Comparison of ENCODE assay signal across 1 cellular context in the genomic region with DNA sequence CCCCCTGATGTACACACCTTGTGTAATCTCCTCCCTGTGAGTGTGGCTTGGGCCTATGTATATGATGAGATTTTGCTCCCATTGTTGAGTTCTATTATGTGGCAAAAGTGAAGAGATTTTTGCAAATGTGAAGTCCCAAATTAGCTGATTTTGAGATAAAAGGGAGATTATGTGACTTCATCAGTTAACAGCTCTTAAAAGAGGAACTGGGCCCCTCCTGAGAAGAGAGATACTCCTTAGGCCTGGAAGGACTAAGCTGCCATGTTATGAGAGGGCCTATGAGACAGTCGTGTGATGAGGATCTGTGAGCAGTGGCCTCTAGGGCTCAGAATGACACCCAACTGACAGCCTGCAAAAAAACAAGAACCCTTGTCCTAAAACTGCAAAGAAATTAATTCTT.
TF ChIP-seq lines count a peak whose summit lies in the region.

No MANE protein-coding gene starts in this region.

TF ChIP-seq in H1, 55 proteins besides CTCF, POLR2A, EP300 and RAD21 (continued from another document):
- TF ChIP-seq, protein P1, sequence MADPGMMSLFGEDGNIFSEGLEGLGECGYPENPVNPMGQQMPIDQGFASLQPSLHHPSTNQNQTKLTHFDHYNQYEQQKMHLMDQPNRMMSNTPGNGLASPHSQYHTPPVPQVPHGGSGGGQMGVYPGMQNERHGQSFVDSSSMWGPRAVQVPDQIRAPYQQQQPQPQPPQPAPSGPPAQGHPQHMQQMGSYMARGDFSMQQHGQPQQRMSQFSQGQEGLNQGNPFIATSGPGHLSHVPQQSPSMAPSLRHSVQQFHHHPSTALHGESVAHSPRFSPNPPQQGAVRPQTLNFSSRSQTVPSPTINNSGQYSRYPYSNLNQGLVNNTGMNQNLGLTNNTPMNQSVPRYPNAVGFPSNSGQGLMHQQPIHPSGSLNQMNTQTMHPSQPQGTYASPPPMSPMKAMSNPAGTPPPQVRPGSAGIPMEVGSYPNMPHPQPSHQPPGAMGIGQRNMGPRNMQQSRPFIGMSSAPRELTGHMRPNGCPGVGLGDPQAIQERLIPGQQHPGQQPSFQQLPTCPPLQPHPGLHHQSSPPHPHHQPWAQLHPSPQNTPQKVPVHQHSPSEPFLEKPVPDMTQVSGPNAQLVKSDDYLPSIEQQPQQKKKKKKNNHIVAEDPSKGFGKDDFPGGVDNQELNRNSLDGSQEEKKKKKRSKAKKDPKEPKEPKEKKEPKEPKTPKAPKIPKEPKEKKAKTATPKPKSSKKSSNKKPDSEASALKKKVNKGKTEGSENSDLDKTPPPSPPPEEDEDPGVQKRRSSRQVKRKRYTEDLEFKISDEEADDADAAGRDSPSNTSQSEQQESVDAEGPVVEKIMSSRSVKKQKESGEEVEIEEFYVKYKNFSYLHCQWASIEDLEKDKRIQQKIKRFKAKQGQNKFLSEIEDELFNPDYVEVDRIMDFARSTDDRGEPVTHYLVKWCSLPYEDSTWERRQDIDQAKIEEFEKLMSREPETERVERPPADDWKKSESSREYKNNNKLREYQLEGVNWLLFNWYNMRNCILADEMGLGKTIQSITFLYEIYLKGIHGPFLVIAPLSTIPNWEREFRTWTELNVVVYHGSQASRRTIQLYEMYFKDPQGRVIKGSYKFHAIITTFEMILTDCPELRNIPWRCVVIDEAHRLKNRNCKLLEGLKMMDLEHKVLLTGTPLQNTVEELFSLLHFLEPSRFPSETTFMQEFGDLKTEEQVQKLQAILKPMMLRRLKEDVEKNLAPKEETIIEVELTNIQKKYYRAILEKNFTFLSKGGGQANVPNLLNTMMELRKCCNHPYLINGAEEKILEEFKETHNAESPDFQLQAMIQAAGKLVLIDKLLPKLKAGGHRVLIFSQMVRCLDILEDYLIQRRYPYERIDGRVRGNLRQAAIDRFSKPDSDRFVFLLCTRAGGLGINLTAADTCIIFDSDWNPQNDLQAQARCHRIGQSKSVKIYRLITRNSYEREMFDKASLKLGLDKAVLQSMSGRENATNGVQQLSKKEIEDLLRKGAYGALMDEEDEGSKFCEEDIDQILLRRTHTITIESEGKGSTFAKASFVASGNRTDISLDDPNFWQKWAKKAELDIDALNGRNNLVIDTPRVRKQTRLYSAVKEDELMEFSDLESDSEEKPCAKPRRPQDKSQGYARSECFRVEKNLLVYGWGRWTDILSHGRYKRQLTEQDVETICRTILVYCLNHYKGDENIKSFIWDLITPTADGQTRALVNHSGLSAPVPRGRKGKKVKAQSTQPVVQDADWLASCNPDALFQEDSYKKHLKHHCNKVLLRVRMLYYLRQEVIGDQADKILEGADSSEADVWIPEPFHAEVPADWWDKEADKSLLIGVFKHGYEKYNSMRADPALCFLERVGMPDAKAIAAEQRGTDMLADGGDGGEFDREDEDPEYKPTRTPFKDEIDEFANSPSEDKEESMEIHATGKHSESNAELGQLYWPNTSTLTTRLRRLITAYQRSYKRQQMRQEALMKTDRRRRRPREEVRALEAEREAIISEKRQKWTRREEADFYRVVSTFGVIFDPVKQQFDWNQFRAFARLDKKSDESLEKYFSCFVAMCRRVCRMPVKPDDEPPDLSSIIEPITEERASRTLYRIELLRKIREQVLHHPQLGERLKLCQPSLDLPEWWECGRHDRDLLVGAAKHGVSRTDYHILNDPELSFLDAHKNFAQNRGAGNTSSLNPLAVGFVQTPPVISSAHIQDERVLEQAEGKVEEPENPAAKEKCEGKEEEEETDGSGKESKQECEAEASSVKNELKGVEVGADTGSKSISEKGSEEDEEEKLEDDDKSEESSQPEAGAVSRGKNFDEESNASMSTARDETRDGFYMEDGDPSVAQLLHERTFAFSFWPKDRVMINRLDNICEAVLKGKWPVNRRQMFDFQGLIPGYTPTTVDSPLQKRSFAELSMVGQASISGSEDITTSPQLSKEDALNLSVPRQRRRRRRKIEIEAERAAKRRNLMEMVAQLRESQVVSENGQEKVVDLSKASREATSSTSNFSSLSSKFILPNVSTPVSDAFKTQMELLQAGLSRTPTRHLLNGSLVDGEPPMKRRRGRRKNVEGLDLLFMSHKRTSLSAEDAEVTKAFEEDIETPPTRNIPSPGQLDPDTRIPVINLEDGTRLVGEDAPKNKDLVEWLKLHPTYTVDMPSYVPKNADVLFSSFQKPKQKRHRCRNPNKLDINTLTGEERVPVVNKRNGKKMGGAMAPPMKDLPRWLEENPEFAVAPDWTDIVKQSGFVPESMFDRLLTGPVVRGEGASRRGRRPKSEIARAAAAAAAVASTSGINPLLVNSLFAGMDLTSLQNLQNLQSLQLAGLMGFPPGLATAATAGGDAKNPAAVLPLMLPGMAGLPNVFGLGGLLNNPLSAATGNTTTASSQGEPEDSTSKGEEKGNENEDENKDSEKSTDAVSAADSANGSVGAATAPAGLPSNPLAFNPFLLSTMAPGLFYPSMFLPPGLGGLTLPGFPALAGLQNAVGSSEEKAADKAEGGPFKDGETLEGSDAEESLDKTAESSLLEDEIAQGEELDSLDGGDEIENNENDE (IDR thresholded peaks at IDR 0.05; ENCODE audit: insufficient replicate concordance, low read length) = no peak
- TF ChIP-seq EGR1 (IDR thresholded peaks at IDR 0.05; ENCODE audit: borderline replicate concordance, low read depth, low read length) (no peak), CTBP2 (IDR thresholded peaks at IDR 0.05; ENCODE audit: borderline replicate concordance, insufficient read depth, insufficient read length, low read length) (no peak), MAFK (IDR thresholded peaks at IDR 0.05; ENCODE audit: low read depth, low read length) (no peak), RNF2 (IDR thresholded peaks at IDR 0.05; ENCODE audit: borderline replicate concordance, low read depth, low read length, missing control alignments, poor library complexity, severe bottlenecking) (no peak), SIX5 (IDR thresholded peaks at IDR 0.05; ENCODE audit: low read depth, low read length) (no peak)
